Comparison of ENCODE assay signal across 1 cellular context in the genomic region with DNA sequence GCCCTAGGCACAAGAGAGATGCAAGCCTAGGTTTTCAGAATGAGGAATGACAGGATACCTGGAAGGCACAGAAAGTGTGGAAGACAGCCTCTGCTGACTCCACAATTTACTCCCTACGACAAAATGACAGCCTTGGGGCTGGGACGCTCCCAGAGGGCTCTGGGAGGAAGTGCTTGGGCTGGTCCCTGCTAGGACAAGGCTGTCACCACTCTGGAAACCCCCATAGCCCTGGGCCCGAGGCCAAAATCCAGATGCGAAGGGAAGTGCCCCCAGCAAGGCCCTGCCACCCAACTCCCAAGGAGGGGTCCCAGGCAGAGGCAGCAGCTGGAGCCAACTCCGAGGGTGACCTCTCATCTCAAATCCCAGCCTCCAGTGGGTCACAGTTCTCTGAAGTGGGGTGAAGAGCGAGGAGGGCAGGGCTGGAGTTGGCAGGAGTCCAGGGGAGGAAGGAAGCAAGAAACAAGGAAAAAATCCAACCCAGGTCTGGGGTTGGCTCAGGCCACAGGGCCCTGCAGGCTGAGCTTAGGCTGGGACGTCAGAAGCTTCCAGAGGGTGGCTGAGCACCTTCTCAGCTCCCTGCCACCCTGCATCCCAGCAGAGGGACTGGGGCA.
TF ChIP-seq lines count a peak whose summit lies in the region.

No MANE protein-coding gene starts in this region.

TF ChIP-seq in HepG2, 621 proteins besides CTCF, POLR2A, EP300 and RAD21:
- no peak for TF ChIP-seq NFYB (CRISPR knock-in tag; IDR thresholded peaks at IDR 0.05)
- TF ChIP-seq IKZF1 (IDR thresholded peaks at IDR 0.05): no peak
- TF ChIP-seq ZNF777 (CRISPR knock-in tag; IDR thresholded peaks at IDR 0.05): no peak
- no peak for TF ChIP-seq SYNCRIP (IDR thresholded peaks at IDR 0.05; ENCODE audit: insufficient read depth, low read depth, low read length)
- TF ChIP-seq ARID2 (CRISPR knock-in tag; IDR thresholded peaks at IDR 0.05; ENCODE audit: borderline replicate concordance): no peak
- TF ChIP-seq ZNF569 (CRISPR knock-in tag; IDR thresholded peaks at IDR 0.05; ENCODE audit: borderline replicate concordance): no peak
- no peak for TF ChIP-seq CBX5 (CRISPR knock-in tag; IDR thresholded peaks at IDR 0.05; ENCODE audit: borderline replicate concordance)
- TF ChIP-seq MAFF (IDR thresholded peaks at IDR 0.05; ENCODE audit: low read depth, low read length): peak; percentile 32; the same call in 1 of the 2 replicates
- no peak for TF ChIP-seq ZBTB2 (CRISPR knock-in tag; IDR thresholded peaks at IDR 0.05; ENCODE audit: low read depth)
- TF ChIP-seq, protein P1, sequence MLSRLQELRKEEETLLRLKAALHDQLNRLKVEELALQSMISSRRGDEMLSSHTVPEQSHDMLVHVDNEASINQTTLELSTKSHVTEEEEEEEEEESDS (CRISPR knock-in tag; IDR thresholded peaks at IDR 0.05; ENCODE audit: borderline replicate concordance): no peak
- TF ChIP-seq, protein P2, sequence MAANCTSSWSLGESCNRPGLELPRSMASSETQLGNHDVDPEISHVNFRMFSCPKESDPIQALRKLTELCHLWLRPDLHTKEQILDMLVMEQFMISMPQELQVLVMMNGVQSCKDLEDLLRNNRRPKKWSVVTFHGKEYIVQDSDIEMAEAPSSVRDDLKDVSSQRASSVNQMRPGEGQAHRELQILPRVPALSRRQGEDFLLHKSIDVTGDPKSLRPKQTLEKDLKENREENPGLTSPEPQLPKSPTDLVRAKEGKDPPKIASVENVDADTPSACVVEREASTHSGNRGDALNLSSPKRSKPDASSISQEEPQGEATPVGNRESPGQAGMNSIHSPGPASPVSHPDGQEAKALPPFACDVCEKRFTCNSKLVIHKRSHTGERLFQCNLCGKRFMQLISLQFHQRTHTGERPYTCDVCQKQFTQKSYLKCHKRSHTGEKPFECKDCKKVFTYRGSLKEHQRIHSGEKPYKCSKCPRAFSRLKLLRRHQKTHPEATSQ (CRISPR knock-in tag; IDR thresholded peaks at IDR 0.05; ENCODE audit: borderline replicate concordance): no peak
- TF ChIP-seq PPARG (CRISPR knock-in tag; conservative IDR thresholded peaks at IDR 0.05): no peak
- TF ChIP-seq ZNF143 (CRISPR knock-in tag; IDR thresholded peaks at IDR 0.05): no peak
- TF ChIP-seq SCMH1 (CRISPR knock-in tag; IDR thresholded peaks at IDR 0.05; ENCODE audit: borderline replicate concordance): no peak
- TF ChIP-seq ISX (CRISPR knock-in tag; conservative IDR thresholded peaks at IDR 0.05): no peak
- no peak for TF ChIP-seq ZNF75D (CRISPR knock-in tag; IDR thresholded peaks at IDR 0.05; ENCODE audit: borderline replicate concordance)
- no peak for TF ChIP-seq ZMAT3 (CRISPR knock-in tag; conservative IDR thresholded peaks at IDR 0.05)
- TF ChIP-seq RARG (CRISPR knock-in tag; IDR thresholded peaks at IDR 0.05; ENCODE audit: low read depth): no peak
- TF ChIP-seq, protein P3, sequence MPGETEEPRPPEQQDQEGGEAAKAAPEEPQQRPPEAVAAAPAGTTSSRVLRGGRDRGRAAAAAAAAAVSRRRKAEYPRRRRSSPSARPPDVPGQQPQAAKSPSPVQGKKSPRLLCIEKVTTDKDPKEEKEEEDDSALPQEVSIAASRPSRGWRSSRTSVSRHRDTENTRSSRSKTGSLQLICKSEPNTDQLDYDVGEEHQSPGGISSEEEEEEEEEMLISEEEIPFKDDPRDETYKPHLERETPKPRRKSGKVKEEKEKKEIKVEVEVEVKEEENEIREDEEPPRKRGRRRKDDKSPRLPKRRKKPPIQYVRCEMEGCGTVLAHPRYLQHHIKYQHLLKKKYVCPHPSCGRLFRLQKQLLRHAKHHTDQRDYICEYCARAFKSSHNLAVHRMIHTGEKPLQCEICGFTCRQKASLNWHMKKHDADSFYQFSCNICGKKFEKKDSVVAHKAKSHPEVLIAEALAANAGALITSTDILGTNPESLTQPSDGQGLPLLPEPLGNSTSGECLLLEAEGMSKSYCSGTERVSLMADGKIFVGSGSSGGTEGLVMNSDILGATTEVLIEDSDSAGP (CRISPR knock-in tag; IDR thresholded peaks at IDR 0.05; ENCODE audit: borderline replicate concordance): peak; percentile 22; the same call in 1 of the 2 replicates
- TF ChIP-seq AKNA (CRISPR knock-in tag; IDR thresholded peaks at IDR 0.05; ENCODE audit: borderline replicate concordance): no peak
- no peak for TF ChIP-seq ZNF691 (CRISPR knock-in tag; IDR thresholded peaks at IDR 0.05; ENCODE audit: borderline replicate concordance, low read depth)
- peak; percentile 27; the same call in 1 of the 2 replicates for TF ChIP-seq TBX2 (CRISPR knock-in tag; IDR thresholded peaks at IDR 0.05; ENCODE audit: borderline replicate concordance)
- no peak for TF ChIP-seq ZFYVE20 (CRISPR knock-in tag; IDR thresholded peaks at IDR 0.05; ENCODE audit: borderline replicate concordance, low read depth)
- TF ChIP-seq ZNF644 (CRISPR knock-in tag; IDR thresholded peaks at IDR 0.05; ENCODE audit: low read depth): no peak
- no peak for TF ChIP-seq GTF3A (CRISPR knock-in tag; conservative IDR thresholded peaks at IDR 0.05)
- no peak for TF ChIP-seq ISL2 (CRISPR knock-in tag; IDR thresholded peaks at IDR 0.05)
- TF ChIP-seq ZNF670 (CRISPR knock-in tag; IDR thresholded peaks at IDR 0.05; ENCODE audit: borderline replicate concordance): 0 out of 2 replicates have a peak, but pooled peaks have one; percentile 44
- TF ChIP-seq MAFK (conservative IDR thresholded peaks at IDR 0.05 in 1 of 2, IDR thresholded peaks at IDR 0.05 in 1 of 2; ENCODE audit: low read length in 2 of 2): peak; percentile 45 to 46; a peak in 3 of 4 replicates
- TF ChIP-seq, protein P4, sequence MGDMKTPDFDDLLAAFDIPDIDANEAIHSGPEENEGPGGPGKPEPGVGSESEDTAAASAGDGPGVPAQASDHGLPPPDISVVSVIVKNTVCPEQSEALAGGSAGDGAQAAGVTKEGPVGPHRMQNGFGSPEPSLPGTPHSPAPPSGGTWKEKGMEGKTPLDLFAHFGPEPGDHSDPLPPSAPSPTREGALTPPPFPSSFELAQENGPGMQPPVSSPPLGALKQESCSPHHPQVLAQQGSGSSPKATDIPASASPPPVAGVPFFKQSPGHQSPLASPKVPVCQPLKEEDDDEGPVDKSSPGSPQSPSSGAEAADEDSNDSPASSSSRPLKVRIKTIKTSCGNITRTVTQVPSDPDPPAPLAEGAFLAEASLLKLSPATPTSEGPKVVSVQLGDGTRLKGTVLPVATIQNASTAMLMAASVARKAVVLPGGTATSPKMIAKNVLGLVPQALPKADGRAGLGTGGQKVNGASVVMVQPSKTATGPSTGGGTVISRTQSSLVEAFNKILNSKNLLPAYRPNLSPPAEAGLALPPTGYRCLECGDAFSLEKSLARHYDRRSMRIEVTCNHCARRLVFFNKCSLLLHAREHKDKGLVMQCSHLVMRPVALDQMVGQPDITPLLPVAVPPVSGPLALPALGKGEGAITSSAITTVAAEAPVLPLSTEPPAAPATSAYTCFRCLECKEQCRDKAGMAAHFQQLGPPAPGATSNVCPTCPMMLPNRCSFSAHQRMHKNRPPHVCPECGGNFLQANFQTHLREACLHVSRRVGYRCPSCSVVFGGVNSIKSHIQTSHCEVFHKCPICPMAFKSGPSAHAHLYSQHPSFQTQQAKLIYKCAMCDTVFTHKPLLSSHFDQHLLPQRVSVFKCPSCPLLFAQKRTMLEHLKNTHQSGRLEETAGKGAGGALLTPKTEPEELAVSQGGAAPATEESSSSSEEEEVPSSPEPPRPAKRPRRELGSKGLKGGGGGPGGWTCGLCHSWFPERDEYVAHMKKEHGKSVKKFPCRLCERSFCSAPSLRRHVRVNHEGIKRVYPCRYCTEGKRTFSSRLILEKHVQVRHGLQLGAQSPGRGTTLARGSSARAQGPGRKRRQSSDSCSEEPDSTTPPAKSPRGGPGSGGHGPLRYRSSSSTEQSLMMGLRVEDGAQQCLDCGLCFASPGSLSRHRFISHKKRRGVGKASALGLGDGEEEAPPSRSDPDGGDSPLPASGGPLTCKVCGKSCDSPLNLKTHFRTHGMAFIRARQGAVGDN (CRISPR knock-in tag; IDR thresholded peaks at IDR 0.05): peak; percentile 49; the same call in 1 of the 2 replicates
- TF ChIP-seq RFXAP (CRISPR knock-in tag; IDR thresholded peaks at IDR 0.05; ENCODE audit: borderline replicate concordance): no peak
- no peak for TF ChIP-seq ZNF772 (CRISPR knock-in tag; IDR thresholded peaks at IDR 0.05)
- TF ChIP-seq NFRKB (IDR thresholded peaks at IDR 0.05): no peak
- TF ChIP-seq, protein P5, sequence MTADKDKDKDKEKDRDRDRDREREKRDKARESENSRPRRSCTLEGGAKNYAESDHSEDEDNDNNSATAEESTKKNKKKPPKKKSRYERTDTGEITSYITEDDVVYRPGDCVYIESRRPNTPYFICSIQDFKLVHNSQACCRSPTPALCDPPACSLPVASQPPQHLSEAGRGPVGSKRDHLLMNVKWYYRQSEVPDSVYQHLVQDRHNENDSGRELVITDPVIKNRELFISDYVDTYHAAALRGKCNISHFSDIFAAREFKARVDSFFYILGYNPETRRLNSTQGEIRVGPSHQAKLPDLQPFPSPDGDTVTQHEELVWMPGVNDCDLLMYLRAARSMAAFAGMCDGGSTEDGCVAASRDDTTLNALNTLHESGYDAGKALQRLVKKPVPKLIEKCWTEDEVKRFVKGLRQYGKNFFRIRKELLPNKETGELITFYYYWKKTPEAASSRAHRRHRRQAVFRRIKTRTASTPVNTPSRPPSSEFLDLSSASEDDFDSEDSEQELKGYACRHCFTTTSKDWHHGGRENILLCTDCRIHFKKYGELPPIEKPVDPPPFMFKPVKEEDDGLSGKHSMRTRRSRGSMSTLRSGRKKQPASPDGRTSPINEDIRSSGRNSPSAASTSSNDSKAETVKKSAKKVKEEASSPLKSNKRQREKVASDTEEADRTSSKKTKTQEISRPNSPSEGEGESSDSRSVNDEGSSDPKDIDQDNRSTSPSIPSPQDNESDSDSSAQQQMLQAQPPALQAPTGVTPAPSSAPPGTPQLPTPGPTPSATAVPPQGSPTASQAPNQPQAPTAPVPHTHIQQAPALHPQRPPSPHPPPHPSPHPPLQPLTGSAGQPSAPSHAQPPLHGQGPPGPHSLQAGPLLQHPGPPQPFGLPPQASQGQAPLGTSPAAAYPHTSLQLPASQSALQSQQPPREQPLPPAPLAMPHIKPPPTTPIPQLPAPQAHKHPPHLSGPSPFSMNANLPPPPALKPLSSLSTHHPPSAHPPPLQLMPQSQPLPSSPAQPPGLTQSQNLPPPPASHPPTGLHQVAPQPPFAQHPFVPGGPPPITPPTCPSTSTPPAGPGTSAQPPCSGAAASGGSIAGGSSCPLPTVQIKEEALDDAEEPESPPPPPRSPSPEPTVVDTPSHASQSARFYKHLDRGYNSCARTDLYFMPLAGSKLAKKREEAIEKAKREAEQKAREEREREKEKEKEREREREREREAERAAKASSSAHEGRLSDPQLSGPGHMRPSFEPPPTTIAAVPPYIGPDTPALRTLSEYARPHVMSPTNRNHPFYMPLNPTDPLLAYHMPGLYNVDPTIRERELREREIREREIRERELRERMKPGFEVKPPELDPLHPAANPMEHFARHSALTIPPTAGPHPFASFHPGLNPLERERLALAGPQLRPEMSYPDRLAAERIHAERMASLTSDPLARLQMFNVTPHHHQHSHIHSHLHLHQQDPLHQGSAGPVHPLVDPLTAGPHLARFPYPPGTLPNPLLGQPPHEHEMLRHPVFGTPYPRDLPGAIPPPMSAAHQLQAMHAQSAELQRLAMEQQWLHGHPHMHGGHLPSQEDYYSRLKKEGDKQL (CRISPR knock-in tag; IDR thresholded peaks at IDR 0.05; ENCODE audit: low read depth): no peak
